ENCODE assay signal across 10 cellular contexts in the genomic region with DNA sequence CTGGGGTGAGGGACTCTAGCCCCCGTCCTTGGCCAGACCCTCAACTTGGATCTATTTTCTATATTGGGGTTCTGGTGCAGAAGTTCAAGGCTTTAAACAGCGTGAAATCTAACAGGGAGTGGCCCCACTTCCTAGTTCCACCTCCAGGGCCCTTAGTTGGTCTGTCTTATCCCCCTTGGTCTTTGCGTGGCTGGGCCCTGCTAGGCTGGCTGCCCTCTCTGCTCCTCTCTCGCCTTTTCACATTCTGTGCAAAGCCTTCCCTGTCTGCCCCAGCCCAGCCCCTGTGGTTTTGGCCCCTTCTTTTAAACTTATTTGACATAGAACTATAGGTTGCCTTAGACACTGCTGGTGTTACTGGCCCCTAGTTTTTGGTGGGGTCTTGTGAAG. TPM values are rescaled to one million over a fixed set of nuclear protein-coding genes. Genes with fewer than 3 reads are reported as not detected.
DNase-seq lines count a peak whose midpoint lies in the region; ATAC-seq, FAIRE-seq and TF ChIP-seq lines count a peak whose summit lies in the region.
"Had no signal": no experiment of that assay in that cellular context is flagged by ENCODE, and none has a peak within 500 bp of the region (broad histone marks: within the 10 kb centered on the region; RNA-seq: fewer than 3 reads in every experiment).

No MANE protein-coding gene starts in this region.

- CTCF ChIA-PET in SK-N-SH (lab: Yijun Ruan, JAX) (interaction anchor here (0.6 to 10.3 kb wide), 39 partner anchors 10 to 311 kb away, joined by 3 to 238 read pairs (median 4); partner anchors contain the start of genes C15orf39, RPP25 and SCAMP5), H1 (lab: Charles Lee; ENCODE audit: partially characterized antibody) (interaction anchor here (0.8 to 8.5 kb wide), 24 partner anchors 8 to 279 kb away, joined by 3 to 97 read pairs (median 5); partner anchors contain the start of gene C15orf39)

- H3K36me3 ChIP-seq in SK-N-SH (replicated peaks in 1 of 2; ENCODE audit: control insufficient read depth in 1 of 2, insufficient read depth in 2 of 2, low read length in 1 of 2) (no peaks in the 10 kb centered on the region), MM.1S (replicated peaks; ENCODE audit: insufficient read depth, low read length) (no peaks in the 10 kb centered on the region), H1 (ENCODE audit: control insufficient read depth in 2 of 4, insufficient read depth in 4 of 4, low read length in 3 of 4) (no peaks in the 10 kb centered on the region)
- H3K36me3 ChIP-seq: suprapubic skin had no signal

- 80% methylated on average over 4 of the region's 4 CpGs for WGBS in SK-N-SH (ENCODE audit: low lambda C conversion rate)
- 90% methylated on average over 4 of the region's 4 CpGs; no CpG with 5 or more reads in 1 of the 2 experiments for WGBS in H1 (ENCODE audit: extremely low coverage in 1 of 2, insufficient coverage in 1 of 2, insufficient read length in 1 of 2, insufficient replicate concordance in 2 of 2, low coverage in 1 of 2, low lambda C conversion rate in 2 of 2, missing lambda C conversion rate in 1 of 2), 2 experiments

- H2BK20ac ChIP-seq in H1 (ENCODE audit: low read length), result no peak overlapping the region

- H3K9me2 ChIP-seq in SK-N-SH (no peaks in the 10 kb centered on the region), MM.1S (replicated peaks; ENCODE audit: insufficient read depth, low read length) (no peaks in the 10 kb centered on the region)

- no peak overlapping the region for H4K91ac ChIP-seq in H1 (replicated peaks; ENCODE audit: insufficient read length, low read length)

- no peak overlapping the region for H2BK5ac ChIP-seq in H1 (ENCODE audit: low read depth, low read length)

- H4K8ac ChIP-seq in H1 (ENCODE audit: extremely low read depth, insufficient read depth, low read length), result peak overlapping the region; percentile 11; the same call in 1 of the 2 replicates

- H3K4ac ChIP-seq in H1 (replicated peaks; ENCODE audit: insufficient read length, low read depth, low read length), result no peak overlapping the region

- H3K9ac ChIP-seq in SK-N-SH (no peak overlapping the region), MM.1S (ENCODE audit: low read length) (peak overlapping the region; percentile 4; the same call in 1 of the 2 replicates), H1 (replicated peaks in 1 of 4; ENCODE audit: extremely low read depth in 1 of 4, low read depth in 3 of 4, low read length in 3 of 4) (no peak overlapping the region)

- TF ChIP-seq CTCF in SK-N-SH (IDR thresholded peaks at IDR 0.05) (no peak), MM.1S (IDR thresholded peaks at IDR 0.05; ENCODE audit: low read length) (no peak), H1 (IDR thresholded peaks at IDR 0.05; ENCODE audit: control extremely low read depth in 1 of 3, insufficient read depth in 1 of 3, low read depth in 1 of 3, low read length in 3 of 3) (no peak)

- no peaks in the 10 kb centered on the region for H4K20me1 ChIP-seq in SK-N-SH (ENCODE audit: insufficient read depth)
- H4K20me1 ChIP-seq in MM.1S (ENCODE audit: insufficient read depth, low read length), result no peaks in the 10 kb centered on the region
- H4K20me1 ChIP-seq in H1 (replicated peaks in 1 of 2; ENCODE audit: control insufficient read depth in 1 of 2, insufficient read depth in 2 of 2, low read length in 2 of 2), result peaks cover 3 to 4% of the 10 kb centered on the region in 2 experiments

- intact Hi-C loops in left colon (cut with DNase I, micrococcal nuclease), result no loop called here

- no peak overlapping the region for H3K4me3 Mint-ChIP-seq in stimulated activated effector memory CD8-positive, alpha-beta T cell treated with anti-CD3 and anti-CD28 coated beads, Interleukin-12 subunit alpha, Interleukin-12 subunit beta, amount 100 ng/mL, for 72 hours

- H2AFZ ChIP-seq in SK-N-SH (ENCODE audit: low read depth) (no peak overlapping the region), MM.1S (ENCODE audit: low read length) (no peak overlapping the region), H1 (ENCODE audit: low read length) (no peak overlapping the region)

- H3K4me3 ChIP-seq in SK-N-SH (ENCODE audit: low read depth in 2 of 2, low read length in 1 of 2) (no peak overlapping the region; a peak in 1 of 4 replicates), MM.1S (ENCODE audit: low read length) (no peak overlapping the region), H1 (ENCODE audit: extremely low read depth in 1 of 4, insufficient read depth in 2 of 4, low read depth in 3 of 4, low read length in 4 of 4) (no peak overlapping the region)

- no peak overlapping the region for H2AK5ac ChIP-seq in H1 (ENCODE audit: low read depth, low read length)

- H3F3A ChIP-seq in SK-N-SH (replicated peaks; ENCODE audit: insufficient read depth) (no peaks in the 10 kb centered on the region), MM.1S (ENCODE audit: insufficient read depth, low read length) (peaks cover 45% of the 10 kb centered on the region)

- ATAC-seq in SK-N-SH treated with all-trans-retinoic acid at 6 μM for 48 hours (peak; percentile 41), HG02642 (IDR thresholded peaks at IDR 0.05; ENCODE audit: poor library complexity, unreplicated experiment) (no peak), left colon (no peak)
- peak; percentile 12 for ATAC-seq in stimulated activated effector memory CD8-positive, alpha-beta T cell treated with anti-CD3 and anti-CD28 coated beads, Interleukin-12 subunit alpha, Interleukin-12 subunit beta, amount 100 ng/mL, for 72 hours

- no peak overlapping the region for H3K27ac ChIP-seq in SK-N-SH (ENCODE audit: low read depth in 2 of 2, low read length in 1 of 2)
- peak overlapping the region; percentile 13; the same call in 1 of the 2 replicates for H3K27ac ChIP-seq in MM.1S (ENCODE audit: low read length)
- H3K27ac ChIP-seq in H1 (ENCODE audit: low read depth, low read length), result no peak overlapping the region
- H3K27ac ChIP-seq: 22Rv1 had no signal

- H2BK120ac ChIP-seq in H1 (replicated peaks; ENCODE audit: low read depth, low read length), result no peak overlapping the region

- TF ChIP-seq RAD21 in SK-N-SH (IDR thresholded peaks at IDR 0.05; ENCODE audit: low read length) (no peak), H1 (IDR thresholded peaks at IDR 0.05 in 1 of 2, conservative IDR thresholded peaks at IDR 0.05 in 1 of 2; ENCODE audit: low read depth in 2 of 2, low read length in 2 of 2) (no peak)

- no peaks in the 10 kb centered on the region for H3K9me3 Mint-ChIP-seq in stimulated activated effector memory CD8-positive, alpha-beta T cell treated with anti-CD3 and anti-CD28 coated beads, Interleukin-12 subunit alpha, Interleukin-12 subunit beta, amount 100 ng/mL, for 72 hours

- peaks cover 7% of the 10 kb centered on the region; the same call in 1 of the 2 replicates for H3K79me1 ChIP-seq in H1 (ENCODE audit: low read depth, low read length)

- DNase-seq in SK-N-SH (no peak), MM.1S (no peak), H1 (ENCODE audit: low read depth in 1 of 2, low spot score in 2 of 2) (no peak), left colon (no peak), activated gamma-delta T cell (lab: John Stamatoyannopoulos, UW) (no peak)
- DNase-seq in stimulated activated effector memory CD8-positive, alpha-beta T cell treated with anti-CD3 and anti-CD28 coated beads, Interleukin-12 subunit alpha, Interleukin-12 subunit beta, amount 100 ng/mL, for 72 hours (ENCODE audit: low spot score in 2 of 2), result no peak

- H3K79me2 ChIP-seq in SK-N-SH (ENCODE audit: insufficient read depth), result peaks cover 10% of the 10 kb centered on the region
- peaks cover 82% of the 10 kb centered on the region for H3K79me2 ChIP-seq in MM.1S (ENCODE audit: low read length)
- peaks cover 0 to 11% of the 10 kb centered on the region in 2 experiments; a peak in 2 of 4 replicates for H3K79me2 ChIP-seq in H1 (ENCODE audit: control insufficient read depth in 1 of 2, insufficient read depth in 2 of 2, low read length in 2 of 2)

- H4K5ac ChIP-seq in H1 (ENCODE audit: insufficient read length, low read depth, low read length), result no peak overlapping the region

- no peak overlapping the region for H3K4me2 ChIP-seq in SK-N-SH
- H3K4me2 ChIP-seq in MM.1S (ENCODE audit: low read depth, low read length), result peak overlapping the region; percentile 68; the same call in 1 of the 2 replicates
- no peak overlapping the region for H3K4me2 ChIP-seq in H1 (ENCODE audit: insufficient read depth in 1 of 2, low read depth in 2 of 2, low read length in 2 of 2)

- H3K23ac ChIP-seq in H1 (ENCODE audit: insufficient read length), result no peak overlapping the region

- H3K27me3 ChIP-seq in SK-N-SH (ENCODE audit: insufficient read depth) (no peaks in the 10 kb centered on the region), MM.1S (replicated peaks; ENCODE audit: insufficient read depth, low read length) (no peaks in the 10 kb centered on the region), H1 (replicated peaks in 1 of 4; ENCODE audit: control insufficient read depth in 3 of 4, extremely low read depth in 1 of 4, insufficient read depth in 3 of 4, low read length in 3 of 4) (no peaks in the 10 kb centered on the region)
- H3K27me3 ChIP-seq: suprapubic skin had no signal

- 0 out of 2 replicates have a peak, but pooled peaks cover 2% of the 10 kb centered on the region for H3K23me2 ChIP-seq in H1 (ENCODE audit: low read depth, low read length)

- H3K18ac ChIP-seq in H1 (ENCODE audit: extremely low read depth, low read length), result no peak overlapping the region

- H3K36me3 Mint-ChIP-seq in stimulated activated effector memory CD8-positive, alpha-beta T cell treated with anti-CD3 and anti-CD28 coated beads, Interleukin-12 subunit alpha, Interleukin-12 subunit beta, amount 100 ng/mL, for 72 hours, result peaks cover 23% of the 10 kb centered on the region

- POLR2A ChIA-PET in SK-N-SH (lab: Yijun Ruan, JAX) (interaction anchor here (1.1 kb wide), 1 partner anchor 173 kb away, joined by 3 read pairs; the partner anchor contains the start of gene C15orf39), H1 (lab: Charles Lee; ENCODE audit: partially characterized antibody) (interaction anchor here (0.7 to 3.2 kb wide), 4 partner anchors 128 to 176 kb away, joined by 3 to 22 read pairs (median 4); partner anchors contain the start of gene C15orf39)

- H3K4me1 ChIP-seq in SK-N-SH (ENCODE audit: control insufficient read depth in 1 of 2, insufficient read depth in 2 of 2, low read depth in 1 of 2, low read length in 1 of 2) (peaks cover 7 to 10% of the 10 kb centered on the region in 2 experiments; a peak in 3 of 4 replicates), MM.1S (ENCODE audit: low read length) (peaks cover 80% of the 10 kb centered on the region), H1 (replicated peaks in 1 of 4; ENCODE audit: control insufficient read depth in 3 of 4, insufficient read depth in 4 of 4, low read length in 3 of 4) (peaks cover 0 to 11% (median 9%) of the 10 kb centered on the region in 4 experiments; a peak in 5 of 7 replicates)

- no peak overlapping the region for H3K14ac ChIP-seq in H1 (ENCODE audit: insufficient read length)

- H3K9me3 ChIP-seq in SK-N-SH, result no peaks in the 10 kb centered on the region
- no peaks in the 10 kb centered on the region for H3K9me3 ChIP-seq in MM.1S (replicated peaks; ENCODE audit: insufficient read depth, low read length)
- H3K9me3 ChIP-seq in H1 (ENCODE audit: insufficient read depth in 2 of 2, low read depth in 1 of 2, low read length in 1 of 2), result no peaks in the 10 kb centered on the region
- H3K9me3 ChIP-seq: suprapubic skin had no signal

- H3K4me1 Mint-ChIP-seq in stimulated activated effector memory CD8-positive, alpha-beta T cell treated with anti-CD3 and anti-CD28 coated beads, Interleukin-12 subunit alpha, Interleukin-12 subunit beta, amount 100 ng/mL, for 72 hours, result peaks cover 32% of the 10 kb centered on the region

- no peak overlapping the region for H2BK15ac ChIP-seq in H1 (ENCODE audit: low read length)

- H2BK12ac ChIP-seq in H1 (ENCODE audit: low read depth, low read length), result no peak overlapping the region

- TF ChIP-seq EP300 in SK-N-SH (IDR thresholded peaks at IDR 0.05; ENCODE audit: borderline replicate concordance in 1 of 2, low read depth in 1 of 2, low read length in 1 of 2), result no peak
- TF ChIP-seq EP300 in H1 (IDR thresholded peaks at IDR 0.05; ENCODE audit: borderline replicate concordance in 1 of 2, low read depth in 2 of 2, low read length in 2 of 2), result no peak

- H3K56ac ChIP-seq in H1 (replicated peaks; ENCODE audit: insufficient read length, low read depth, low read length), result no peak overlapping the region

- TF ChIP-seq POLR2A in H1 (IDR thresholded peaks at IDR 0.05; ENCODE audit: control extremely low read depth in 1 of 2, low read depth in 2 of 2, low read length in 2 of 2), result no peak

- no peak for FAIRE-seq in H1 (lab: Jason Lieb, UNC)

- peak overlapping the region; percentile 71 for H3K27ac Mint-ChIP-seq in stimulated activated effector memory CD8-positive, alpha-beta T cell treated with anti-CD3 and anti-CD28 coated beads, Interleukin-12 subunit alpha, Interleukin-12 subunit beta, amount 100 ng/mL, for 72 hours

RNA-seq across cellular contexts. Expression of gene PPCDC, which starts 5.6 kb away (rescaled TPM):
- polyA plus RNA-seq in SK-N-SH (2012; rRNA removed), result 19.8 and 20.7 TPM in 2 replicates
- polyA plus RNA-seq in SK-N-SH (2012; cell fraction: cytosol; rRNA removed), result 8.5 and 11.6 TPM in 2 replicates
- polyA plus RNA-seq in SK-N-SH (2012; cell fraction: nucleus; rRNA removed), result 20.1 and 21.1 TPM in 2 replicates
- 11.3 and 14.7 TPM in 2 replicates for total RNA-seq in H1 (2021; fragmentation: NEBNext Ultra II Directional; extraction: Animal tissue kit (Norgen Biotek cat#: 25700))
- 29.7 and 46.7 TPM in 2 replicates for polyA plus RNA-seq in H1 (2011; rRNA removed)
- 40.7 TPM for polyA plus RNA-seq in H1 (2011; cell fraction: cytosol; rRNA removed)
- polyA plus RNA-seq in H1 (2011; cell fraction: nucleus; rRNA removed), result 38.6 TPM
- 11.5 to 22.8 TPM (median 19.2 TPM) in 4 replicates for polyA plus RNA-seq in H1 (2012, experiment 1 of 2)
- polyA plus RNA-seq in H1 (2012, experiment 2 of 2), result 20.5 TPM
- 13.7 TPM for polyA plus RNA-seq in H1 (2013, experiment 1 of 2)
- polyA plus RNA-seq in H1 (2013, experiment 2 of 2), result 12.7 TPM
- 17.0 and 18.1 TPM in 2 replicates for polyA minus RNA-seq in H1 (2011; rRNA and poly(A)+ RNA removed)
- polyA minus RNA-seq in H1 (2011; cell fraction: cytosol; rRNA and poly(A)+ RNA removed), result 10.7 TPM
- polyA minus RNA-seq in H1 (2011; cell fraction: nucleus; rRNA and poly(A)+ RNA removed), result 18.8 TPM
- 10 to 100 TPM; 11.1 to 13.6 TPM for total RNA-seq in left colon

RNA-seq across cellular contexts. Expression of gene SCAMP5, which starts 33.6 kb away (rescaled TPM):
- 27.9 and 32.7 TPM in 2 replicates for polyA plus RNA-seq in SK-N-SH (2012; rRNA removed)
- 17.4 and 22.3 TPM in 2 replicates for polyA plus RNA-seq in SK-N-SH (2012; cell fraction: cytosol; rRNA removed)
- 40.8 and 49.0 TPM in 2 replicates for polyA plus RNA-seq in SK-N-SH (2012; cell fraction: nucleus; rRNA removed)
- total RNA-seq in H1 (2021; fragmentation: NEBNext Ultra II Directional; extraction: Animal tissue kit (Norgen Biotek cat#: 25700)), result 51.8 and 55.4 TPM in 2 replicates
- 94.7 and 96.4 TPM in 2 replicates for polyA plus RNA-seq in H1 (2011; rRNA removed)
- 67.2 TPM for polyA plus RNA-seq in H1 (2011; cell fraction: cytosol; rRNA removed)
- polyA plus RNA-seq in H1 (2011; cell fraction: nucleus; rRNA removed), result 80.9 TPM
- polyA plus RNA-seq in H1 (2012, experiment 1 of 2), result 45.3 to 68.0 TPM (median 54.9 TPM) in 4 replicates
- polyA plus RNA-seq in H1 (2012, experiment 2 of 2), result 63.6 TPM
- 44.6 TPM for polyA plus RNA-seq in H1 (2013, experiment 1 of 2)
- polyA plus RNA-seq in H1 (2013, experiment 2 of 2), result 46.5 TPM
- 90.2 and 116 TPM in 2 replicates for polyA minus RNA-seq in H1 (2011; rRNA and poly(A)+ RNA removed)
- polyA minus RNA-seq in H1 (2011; cell fraction: cytosol; rRNA and poly(A)+ RNA removed), result 36.7 TPM
- polyA minus RNA-seq in H1 (2011; cell fraction: nucleus; rRNA and poly(A)+ RNA removed), result 38.4 TPM
- 1 to 10 TPM; 4.5 to 8.6 TPM for total RNA-seq in left colon

Comparison
In these comparisons a context has a peak if more than half of its experiments do, and no peak if none do; other contexts are left out.
1. ATAC-seq: peak in SK-N-SH treated with all-trans-retinoic acid at 6 μM for 48 hours (single experiment) and stimulated activated effector memory CD8-positive, alpha-beta T cell treated with anti-CD3 and anti-CD28 coated beads, Interleukin-12 subunit alpha, Interleukin-12 subunit beta, amount 100 ng/mL, for 72 hours (single experiment); none in HG02642 (single experiment) and left colon (single experiment).